ENCODE assay signal across 17 cellular contexts in the genomic region with DNA sequence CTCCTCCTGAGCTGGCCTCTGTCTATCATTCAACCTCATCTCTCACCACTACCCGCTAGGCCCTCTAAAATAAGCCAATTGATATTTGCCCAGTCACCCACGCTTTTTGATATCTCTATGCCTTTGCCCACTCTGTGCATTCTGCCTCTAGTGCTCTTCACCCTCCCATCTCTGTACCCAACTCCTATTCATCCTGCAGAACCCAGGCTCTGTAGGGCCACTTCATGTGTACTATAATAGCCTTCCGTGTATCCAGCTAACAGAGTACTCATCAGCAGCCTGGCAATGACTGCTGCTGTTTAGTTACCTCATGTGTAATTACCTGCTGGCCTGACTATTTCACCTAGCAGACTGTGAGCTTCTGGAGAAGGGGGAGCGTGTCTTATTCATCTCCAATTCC. TPM values are rescaled to one million over a fixed set of nuclear protein-coding genes. Genes with fewer than 3 reads are reported as not detected.
"Had no signal": no experiment of that assay in that cellular context is flagged by ENCODE, and none has a peak within 500 bp of the region (broad histone marks: within the 10 kb centered on the region; RNA-seq: fewer than 3 reads in every experiment).

No MANE protein-coding gene starts in this region.

- ATAC-seq: activated CD4-positive, CD25-positive, alpha-beta regulatory T cell treated with anti-CD3 and anti-CD28 coated beads, Interleukin-2, amount 50 U/mL, for 24 hours; activated CD8-positive, alpha-beta T cell treated with anti-CD3 and anti-CD28 coated beads for 36 hours; activated T-cell treated with anti-CD3 and anti-CD28 coated beads, Interleukin-2, amount 50 U/mL, for 72 hours had no signal

- DNase-seq: activated CD4-positive, alpha-beta T cell treated with anti-CD3 and anti-CD28 coated beads for 4 hours; activated CD8-positive, alpha-beta memory T cell treated with anti-CD3 and anti-CD28 coated beads, Interleukin-2, amount 50 U/mL, for 4 hours; activated CD8-positive, alpha-beta T cell treated with anti-CD3 and anti-CD28 coated beads for 36 hours; activated gamma-delta T cell treated with Interleukin-2 at 50 U/mL for 16 hours; activated naive CD4-positive, alpha-beta T cell treated with anti-CD3 and anti-CD28 coated beads, Interleukin-2, amount 10 ng/mL, durations not matched to agents 7 days and 5 days; activated naive CD8-positive, alpha-beta T cell treated with anti-CD3 and anti-CD28 coated beads for 36 hours; activated T-cell treated with anti-CD3 and anti-CD28 coated beads, Interleukin-2, amount 50 U/mL, for 72 hours; MG63; NCI-H1105; NCI-H1694; NCI-H510A treated with DMSO at 0.1 percent for 48 hours; Peyer's patch; Right ventricle myocardium superior; SJCRH30 had no signal

RNA-seq across cellular contexts. Expression of a gene that starts 1.0 kb away (rescaled TPM):
- total RNA-seq: activated T-helper 2 cell treated with anti-CD3 and anti-CD28 coated beads, Interferon-gamma antibody, Interleukin-2, Interleukin-4, amounts not matched to agents 10 μg/mL and 5 μg/mL and 100 μg/mL, durations not matched to agents 14 hours and 24 hours and 36 hours; Right ventricle myocardium superior; SJCRH30 had no signal

RNA-seq across cellular contexts. Expression of a gene that starts 21.7 kb away (rescaled TPM):
- total RNA-seq: activated CD8-positive, alpha-beta T cell treated with anti-CD3 and anti-CD28 coated beads for 36 hours; activated T-cell treated with anti-CD3 and anti-CD28 coated beads, Interleukin-2, amount 50 U/mL, for 72 hours; activated T-helper 2 cell treated with anti-CD3 and anti-CD28 coated beads, Interferon-gamma antibody, Interleukin-2, Interleukin-4, amounts not matched to agents 10 μg/mL and 5 μg/mL and 100 μg/mL, durations not matched to agents 14 hours and 24 hours and 36 hours; Peyer's patch; Right ventricle myocardium superior had no signal

RNA-seq across cellular contexts. Expression of a gene that starts 32.5 kb away (rescaled TPM):
- total RNA-seq: activated CD8-positive, alpha-beta T cell treated with anti-CD3 and anti-CD28 coated beads for 36 hours; activated naive CD8-positive, alpha-beta T cell treated with anti-CD3 and anti-CD28 coated beads for 36 hours; activated T-cell treated with anti-CD3 and anti-CD28 coated beads, Interleukin-2, amount 50 U/mL, for 72 hours; activated T-helper 2 cell treated with anti-CD3 and anti-CD28 coated beads, Interferon-gamma antibody, Interleukin-2, Interleukin-4, amounts not matched to agents 10 μg/mL and 5 μg/mL and 100 μg/mL, durations not matched to agents 14 hours and 24 hours and 36 hours; cardiac muscle cell; Peyer's patch; Right ventricle myocardium superior; SJCRH30 had no signal

RNA-seq across cellular contexts. Expression of a gene that starts 38.9 kb away (rescaled TPM):
- total RNA-seq: activated CD8-positive, alpha-beta T cell treated with anti-CD3 and anti-CD28 coated beads for 36 hours; activated naive CD8-positive, alpha-beta T cell treated with anti-CD3 and anti-CD28 coated beads for 36 hours; activated T-cell treated with anti-CD3 and anti-CD28 coated beads, Interleukin-2, amount 50 U/mL, for 72 hours; activated T-helper 2 cell treated with anti-CD3 and anti-CD28 coated beads, Interferon-gamma antibody, Interleukin-2, Interleukin-4, amounts not matched to agents 10 μg/mL and 5 μg/mL and 100 μg/mL, durations not matched to agents 14 hours and 24 hours and 36 hours; cardiac muscle cell; Peyer's patch; Right ventricle myocardium superior; SJCRH30 had no signal
